ENCODE assay signal across 17 cellular contexts in genomic region chr21:43733060-43733459, GRCh38. TPM values are rescaled to one million over a fixed set of nuclear protein-coding genes. Genes with fewer than 3 reads are reported as not detected.
DNase-seq lines count a peak whose midpoint lies in the region; ATAC-seq, FAIRE-seq and TF ChIP-seq lines count a peak whose summit lies in the region.
"Had no signal": no experiment of that assay in that cellular context is flagged by ENCODE, and none has a peak within 500 bp of the region (broad histone marks: within the 10 kb centered on the region; RNA-seq: fewer than 3 reads in every experiment).

No MANE protein-coding gene starts in this region.

- WGBS in upper lobe of left lung, 2 donors: 55 to 58% methylated on average over 9 to 10 of the region's 10 CpGs

- ATAC-seq in activated CD4-positive, alpha-beta T cell treated with anti-CD3 and anti-CD28 coated beads for 36 hours: no peak
- peak; percentile 25 for ATAC-seq in central memory CD8-positive, alpha-beta T cell (replicated peaks; ENCODE audit: extremely low read depth, poor library complexity, severe bottlenecking)
- no peak for ATAC-seq in upper lobe of left lung (ENCODE audit: low FRiP score in 2 of 2)
- no peak for ATAC-seq in GM21360 (IDR thresholded peaks at IDR 0.05; ENCODE audit: unreplicated experiment)
- ATAC-seq in GM19463 (IDR thresholded peaks at IDR 0.05; ENCODE audit: unreplicated experiment): no peak

- no peaks in the 10 kb centered on the region for H3K36me3 ChIP-seq in kidney (ENCODE audit: control insufficient read depth in 1 of 2, insufficient read depth in 2 of 2, low read length in 2 of 2)
- peaks cover 0 to 31% (median 18%) of the 10 kb centered on the region in 4 donors for H3K36me3 ChIP-seq in upper lobe of left lung

- no peaks in the 10 kb centered on the region for H3K27me3 ChIP-seq in upper lobe of left lung

- POLR2A ChIA-PET in activated CD4-positive, alpha-beta T cell treated with anti-CD3 and anti-CD28 coated beads for 36 hours (lab: Charles Lee): no interaction called here

- intact Hi-C loops in activated CD4-positive, alpha-beta T cell treated with anti-CD3 and anti-CD28 coated beads for 36 hours (cut with DNase I, micrococcal nuclease): loop anchor here in 1 of 2 experiments (1.0 kb wide), 1 partner anchor 133 kb away; no protein-coding TSS in a partner anchor
- intact Hi-C loops in kidney (cut with DNase I): no loop called here

- peaks cover 13% of the 10 kb centered on the region for H3K36me3 Mint-ChIP-seq in activated CD4-positive, alpha-beta T cell treated with anti-CD3 and anti-CD28 coated beads for 36 hours (ENCODE audit: low read depth)
- H3K36me3 Mint-ChIP-seq in central memory CD8-positive, alpha-beta T cell (ENCODE audit: insufficient read depth): peaks cover 24% of the 10 kb centered on the region

- TF ChIP-seq POLR2A in upper lobe of left lung (IDR thresholded peaks at IDR 0.05): no peak

- peak; percentile 23 for DNase-seq in activated CD4-positive, alpha-beta T cell treated with anti-CD3 and anti-CD28 coated beads for 36 hours
- DNase-seq in activated CD4-positive, alpha-beta T cell treated with anti-CD3 and anti-CD28 coated beads, Interleukin-2, amount 50 U/mL, for 4 hours: no peak
- DNase-seq in central memory CD8-positive, alpha-beta T cell (ENCODE audit: low spot score in 2 of 2): no peak
- DNase-seq in kidney: no peak
- no peak for DNase-seq in upper lobe of left lung
- DNase-seq in RKO (ENCODE audit: low spot score): no peak
- DNase-seq: activated effector memory CD4-positive, alpha-beta T cell treated with Interleukin-2 at 50 U/mL for 16 hours; COR-L47; effector CD8-positive, alpha-beta T cell; GDM1; NCI-H2107; NCI-H774 had no signal

- H3K27ac ChIP-seq in kidney (ENCODE audit: low read depth in 2 of 2, low read length in 2 of 2) (peak overlapping the region; percentile 27 to 28), upper lobe of left lung (peak overlapping the region; percentile 13 to 79 (median 66))
- H3K27ac ChIP-seq: 22Rv1, thoracic aorta had no signal

- no peak overlapping the region for H3K4me3 Mint-ChIP-seq in activated CD4-positive, alpha-beta T cell treated with anti-CD3 and anti-CD28 coated beads for 36 hours
- peak overlapping the region; percentile 78 for H3K4me3 Mint-ChIP-seq in central memory CD8-positive, alpha-beta T cell

- TF ChIP-seq EP300 in upper lobe of left lung (IDR thresholded peaks at IDR 0.05): no peak

- CTCF ChIA-PET in activated CD4-positive, alpha-beta T cell treated with anti-CD3 and anti-CD28 coated beads for 36 hours (lab: Charles Lee): no interaction called here

- peaks cover 36 to 52% of the 10 kb centered on the region in 2 donors for H3K4me1 ChIP-seq in kidney (ENCODE audit: control insufficient read depth in 1 of 2, insufficient read depth in 1 of 2, low read depth in 1 of 2, low read length in 2 of 2)
- H3K4me1 ChIP-seq in upper lobe of left lung: peaks cover 36 to 70% (median 51%) of the 10 kb centered on the region in 4 donors

- no peak for FAIRE-seq in kidney (lab: Jason Lieb, UNC)

- no peaks in the 10 kb centered on the region for H3K27me3 Mint-ChIP-seq in activated CD4-positive, alpha-beta T cell treated with anti-CD3 and anti-CD28 coated beads for 36 hours
- H3K27me3 Mint-ChIP-seq in central memory CD8-positive, alpha-beta T cell: no peaks in the 10 kb centered on the region
- H3K27me3 Mint-ChIP-seq: progenitor cell of endocrine pancreas had no signal

- no peak overlapping the region for H3K9ac ChIP-seq in kidney (ENCODE audit: low read length in 2 of 2)

- H3K9me3 Mint-ChIP-seq in activated CD4-positive, alpha-beta T cell treated with anti-CD3 and anti-CD28 coated beads for 36 hours (ENCODE audit: low read depth): no peaks in the 10 kb centered on the region
- H3K9me3 Mint-ChIP-seq in central memory CD8-positive, alpha-beta T cell: no peaks in the 10 kb centered on the region

- H3K4me1 Mint-ChIP-seq in activated CD4-positive, alpha-beta T cell treated with anti-CD3 and anti-CD28 coated beads for 36 hours: peaks cover 60% of the 10 kb centered on the region
- H3K4me1 Mint-ChIP-seq in central memory CD8-positive, alpha-beta T cell: peaks cover 54% of the 10 kb centered on the region

- peak overlapping the region; percentile 92 for H3K27ac Mint-ChIP-seq in activated CD4-positive, alpha-beta T cell treated with anti-CD3 and anti-CD28 coated beads for 36 hours
- peak overlapping the region; percentile 97 for H3K27ac Mint-ChIP-seq in central memory CD8-positive, alpha-beta T cell (ENCODE audit: low read depth)
- H3K27ac Mint-ChIP-seq: progenitor cell of endocrine pancreas had no signal

- TF ChIP-seq CTCF in kidney (IDR thresholded peaks at IDR 0.05; ENCODE audit: borderline replicate concordance, extremely low read depth, insufficient read depth) (no peak), upper lobe of left lung (IDR thresholded peaks at IDR 0.05) (no peak)

- H3K9me3 ChIP-seq in kidney (ENCODE audit: control insufficient read depth in 1 of 2, low read length in 2 of 2) (no peaks in the 10 kb centered on the region), upper lobe of left lung (no peaks in the 10 kb centered on the region)
- H3K9me3 ChIP-seq: thoracic aorta had no signal

- H3K4me3 ChIP-seq in kidney (ENCODE audit: low read length in 2 of 2) (no peak overlapping the region), upper lobe of left lung (no peak overlapping the region)
- H3K4me3 ChIP-seq: thoracic aorta had no signal

RNA-seq across cellular contexts. Expression of gene PDXK, which starts 14.1 kb away (rescaled TPM):
- 100 to 1,000 TPM in 1 of 2 experiments, 10 to 100 TPM in 1; 96.9 to 117 TPM for total RNA-seq in activated CD4-positive, alpha-beta T cell treated with anti-CD3 and anti-CD28 coated beads for 36 hours
- total RNA-seq in kidney (210 TPM), upper lobe of left lung (100 to 1,000 TPM; 105 to 301 (median 207) TPM)
- polyA plus RNA-seq in kidney (ENCODE audit: insufficient read depth, low read depth, low replicate concordance): 122 TPM

RNA-seq across cellular contexts. Expression of gene CSTB, which starts 43.0 kb away (rescaled TPM):
- total RNA-seq in activated CD4-positive, alpha-beta T cell treated with anti-CD3 and anti-CD28 coated beads for 36 hours: 10 to 100 TPM; 29.9 to 30.9 TPM
- 74.5 TPM for total RNA-seq in kidney
- 97.8 TPM for polyA plus RNA-seq in kidney (ENCODE audit: insufficient read depth, low read depth, low replicate concordance)
- 100 to 1,000 TPM in 2 of 6 donors, 10 to 100 TPM in 4; 19.9 to 122 (median 51.3) TPM for total RNA-seq in upper lobe of left lung

RNA-seq across cellular contexts. Expression of gene RRP1, which starts 56.3 kb away (rescaled TPM):
- total RNA-seq in activated CD4-positive, alpha-beta T cell treated with anti-CD3 and anti-CD28 coated beads for 36 hours: 10 to 100 TPM; 51.7 to 53.4 TPM
- total RNA-seq in kidney (18.7 TPM), upper lobe of left lung (10 to 100 TPM; 12.0 to 25.1 (median 20.9) TPM)
- 12.9 TPM for polyA plus RNA-seq in kidney (ENCODE audit: insufficient read depth, low read depth, low replicate concordance)
